Comparison of ENCODE assay signal across 21 cellular contexts in genomic region chr22:49095366-49095765, GRCh38.
A peak's percentile ranks its signal among the peaks of the same experiment; 100 is the strongest.
DNase-seq lines count a peak whose midpoint lies in the region; ATAC-seq, FAIRE-seq and TF ChIP-seq lines count a peak whose summit lies in the region.
"Had no signal": no experiment of that assay in that cellular context is flagged by ENCODE, and none has a peak within 500 bp of the region (broad histone marks: within the 10 kb centered on the region; RNA-seq: fewer than 3 reads in every experiment).

No MANE protein-coding gene starts in this region.

- DNase-seq in left cardiac atrium (peak; percentile 16), right cardiac atrium (no peak), chondrocyte (ENCODE audit: low spot score) (peak; percentile 84), neural progenitor cell (ENCODE audit: low spot score) (no peak), RCC 7860 (ENCODE audit: low spot score) (no peak), CD14-positive monocyte (ENCODE audit: low spot score) (no peak)
- DNase-seq: BE2C; CD8-positive, alpha-beta T cell; COR-L47; DMS153; DMS79 treated with DMSO at 0.1 percent for 48 hours; EL; GDM1; H7 had no signal

- peaks cover 3% of the 10 kb centered on the region for H3K27me3 Mint-ChIP-seq in chondrocyte (ENCODE audit: low read depth)
- peaks cover 5% of the 10 kb centered on the region for H3K27me3 Mint-ChIP-seq in neural progenitor cell (ENCODE audit: insufficient read depth, low read depth)
- peaks cover 0 to 8% (median 3%) of the 10 kb centered on the region in 3 donors for H3K27me3 Mint-ChIP-seq in CD14-positive monocyte (ENCODE audit: low read depth in 3 of 3)

- H3K27ac ChIP-seq in right cardiac atrium (ENCODE audit: low read length) (no peak overlapping the region), neural progenitor cell (no peak overlapping the region)
- H3K27ac ChIP-seq: C4-2B had no signal

- WGBS in right cardiac atrium: 84% methylated on average over 19 of the region's 19 CpGs

- H3K27ac Mint-ChIP-seq in chondrocyte (ENCODE audit: unreplicated experiment) (no peak overlapping the region), neural progenitor cell (peak overlapping the region; percentile 85), CD14-positive monocyte (no peak overlapping the region)
- H3K27ac Mint-ChIP-seq: CD8-positive, alpha-beta T cell; IgD-negative memory B cell had no signal

- H3F3A ChIP-seq in neural progenitor cell (ENCODE audit: low read depth): no peaks in the 10 kb centered on the region

- intact Hi-C loops in left cardiac atrium (cut with DNase I) (loop anchor here in 1 of 2 donors (10.0 kb wide), 1 partner anchor 49 kb away; no protein-coding TSS in a partner anchor), right cardiac atrium (cut with DNase I) (no loop called here), CD14-positive monocyte (cut with micrococcal nuclease) (no loop called here)

- no peak overlapping the region for H3K4me2 ChIP-seq in neural progenitor cell

- TF ChIP-seq CTCF in chondrocyte (IDR thresholded peaks at IDR 0.05) (no peak), neural progenitor cell (IDR thresholded peaks at IDR 0.05) (no peak), CD14-positive monocyte (IDR thresholded peaks at IDR 0.05) (no peak)

- no peak overlapping the region for H3K4me3 Mint-ChIP-seq in chondrocyte (ENCODE audit: unreplicated experiment)
- H3K4me3 Mint-ChIP-seq in neural progenitor cell: no peak overlapping the region
- H3K4me3 Mint-ChIP-seq in CD14-positive monocyte: no peak overlapping the region
- H3K4me3 Mint-ChIP-seq: CD8-positive, alpha-beta T cell; IgD-negative memory B cell had no signal

- H4K20me1 ChIP-seq in neural progenitor cell (ENCODE audit: low read depth): no peaks in the 10 kb centered on the region

- H3K4me3 ChIP-seq in right cardiac atrium (ENCODE audit: low read length) (no peak overlapping the region), neural progenitor cell (no peak overlapping the region)

- H3K27me3 ChIP-seq in right cardiac atrium (ENCODE audit: control insufficient read depth, insufficient read depth) (no peaks in the 10 kb centered on the region), neural progenitor cell (no peaks in the 10 kb centered on the region)
- H3K27me3 ChIP-seq: BE2C had no signal

- no peak for FAIRE-seq in RCC 7860 (lab: Jason Lieb, UNC)
- FAIRE-seq: D721Med, GM12892, GM19239 had no signal

- H3K9me3 Mint-ChIP-seq in chondrocyte (ENCODE audit: low read depth): no peaks in the 10 kb centered on the region
- H3K9me3 Mint-ChIP-seq in neural progenitor cell: peaks cover 4% of the 10 kb centered on the region
- peaks cover 0 to 2% (median 0%) of the 10 kb centered on the region in 7 donors for H3K9me3 Mint-ChIP-seq in CD14-positive monocyte
- H3K9me3 Mint-ChIP-seq: CD8-positive, alpha-beta T cell had no signal

- H3K36me3 Mint-ChIP-seq in chondrocyte (ENCODE audit: low read depth): no peaks in the 10 kb centered on the region
- no peaks in the 10 kb centered on the region for H3K36me3 Mint-ChIP-seq in neural progenitor cell
- no peaks in the 10 kb centered on the region for H3K36me3 Mint-ChIP-seq in CD14-positive monocyte
- H3K36me3 Mint-ChIP-seq: CD8-positive, alpha-beta T cell; IgD-negative memory B cell had no signal

- H3K9ac ChIP-seq in neural progenitor cell: no peak overlapping the region

- ATAC-seq in left cardiac atrium (no peak), right cardiac atrium (no peak), GM18873 (IDR thresholded peaks at IDR 0.05; ENCODE audit: low FRiP score, unreplicated experiment) (no peak), GM21786 (IDR thresholded peaks at IDR 0.05; ENCODE audit: unreplicated experiment) (no peak)
- ATAC-seq: CD8-positive, alpha-beta T cell had no signal

- no peaks in the 10 kb centered on the region for H3K9me3 ChIP-seq in right cardiac atrium (ENCODE audit: control insufficient read depth, low read length)
- H3K9me3 ChIP-seq in neural progenitor cell (ENCODE audit: low read depth): no peaks in the 10 kb centered on the region
- H3K9me3 ChIP-seq: BE2C had no signal

- H3K79me2 ChIP-seq in neural progenitor cell (ENCODE audit: low read depth): no peaks in the 10 kb centered on the region

- H2AFZ ChIP-seq in neural progenitor cell (replicated peaks): no peak overlapping the region

- H3K4me1 ChIP-seq in right cardiac atrium (ENCODE audit: control insufficient read depth, insufficient read depth, low read length): no peaks in the 10 kb centered on the region
- H3K4me1 ChIP-seq in neural progenitor cell: no peaks in the 10 kb centered on the region
- H3K4me1 ChIP-seq: BE2C had no signal

- H3K4me1 Mint-ChIP-seq in chondrocyte (ENCODE audit: low read depth) (peaks cover 6% of the 10 kb centered on the region), neural progenitor cell (peaks cover 4% of the 10 kb centered on the region), CD14-positive monocyte (peaks cover 3% of the 10 kb centered on the region)

- no peaks in the 10 kb centered on the region for H3K36me3 ChIP-seq in neural progenitor cell
- H3K36me3 ChIP-seq: BE2C had no signal

Comparison
In these comparisons a context has a peak if more than half of its experiments do, and no peak if none do; other contexts are left out.
1. DNase-seq: peak in left cardiac atrium (single experiment) and chondrocyte (single experiment); none in right cardiac atrium (0 of 3), neural progenitor cell (single experiment), RCC 7860 (single experiment) and CD14-positive monocyte (single experiment).